14 cellular contexts compared by ENCODE assay signal in the genomic region with DNA sequence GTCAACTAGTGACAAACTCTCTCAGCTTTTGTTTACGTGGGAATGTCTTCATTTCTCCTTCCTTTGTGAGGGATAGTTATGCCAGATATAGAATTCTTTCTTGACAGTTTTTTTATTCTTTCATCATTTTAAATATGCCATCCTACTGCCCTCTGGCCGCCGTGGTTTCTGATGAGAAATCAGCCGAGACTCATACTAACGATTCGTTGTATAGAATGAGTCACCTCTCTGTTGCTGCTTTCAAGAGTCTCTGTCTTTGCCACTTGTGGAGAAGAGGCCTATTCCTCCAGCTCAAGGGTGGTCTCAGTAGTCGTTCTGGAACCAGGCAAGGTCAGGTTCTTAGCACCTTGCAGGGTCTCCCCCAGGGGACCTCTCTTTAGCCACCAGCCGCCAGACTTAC. TPM values are rescaled to one million over a fixed set of nuclear protein-coding genes. Genes with fewer than 3 reads are reported as not detected.
DNase-seq lines count a peak whose midpoint lies in the region; ATAC-seq and TF ChIP-seq lines count a peak whose summit lies in the region.
"Had no signal": no experiment of that assay in that cellular context is flagged by ENCODE, and none has a peak within 500 bp of the region (broad histone marks: within the 10 kb centered on the region; RNA-seq: fewer than 3 reads in every experiment).

No MANE protein-coding gene starts in this region.

- peak overlapping the region; percentile 21 for H3K27ac Mint-ChIP-seq in activated T-cell treated with anti-CD3 and anti-CD28 coated beads, Interleukin-2, amount 50 U/mL, for 72 hours
- H3K27ac Mint-ChIP-seq in stimulated activated naive CD8-positive, alpha-beta T cell treated with anti-CD3 and anti-CD28 coated beads, Interleukin-15, amount 100 ng/mL, for 72 hours = no peak overlapping the region

- H3K9me3 ChIP-seq in PC-3 (ENCODE audit: low read length) = no peaks in the 10 kb centered on the region
- no peaks in the 10 kb centered on the region for H3K9me3 ChIP-seq in SJCRH30 (replicated peaks)
- H3K9me3 ChIP-seq: heart left ventricle, upper lobe of right lung had no signal

- no TSS peak for BruUV-seq in PC-3 (replicated peaks; lab: Mats Ljungman, UMichigan)

- peaks cover 22% of the 10 kb centered on the region for H3K4me1 Mint-ChIP-seq in activated T-cell treated with anti-CD3 and anti-CD28 coated beads, Interleukin-2, amount 50 U/mL, for 72 hours (ENCODE audit: low read depth)
- peaks cover 12% of the 10 kb centered on the region for H3K4me1 Mint-ChIP-seq in stimulated activated naive CD8-positive, alpha-beta T cell treated with anti-CD3 and anti-CD28 coated beads, Interleukin-15, amount 100 ng/mL, for 72 hours

- no peaks in the 10 kb centered on the region for H3K9me2 ChIP-seq in PC-3 (replicated peaks; ENCODE audit: low read length)

- CTCF ChIA-PET in PC-3 (lab: Charles Lee) = no interaction called here

- peak; percentile 68 to 71 for ATAC-seq in activated T-cell treated with anti-CD3 and anti-CD28 coated beads, Interleukin-2, amount 50 U/mL, for 72 hours (replicated peaks in 1 of 2)
- ATAC-seq in PC-3 (peak; percentile 82), sciatic nerve (no peak)
- ATAC-seq in stimulated activated naive CD8-positive, alpha-beta T cell treated with anti-CD3 and anti-CD28 coated beads, Interleukin-15, amount 100 ng/mL, for 72 hours = peak; percentile 78
- ATAC-seq: heart left ventricle, upper lobe of right lung had no signal

- H3K27me3 Mint-ChIP-seq in activated T-cell treated with anti-CD3 and anti-CD28 coated beads, Interleukin-2, amount 50 U/mL, for 72 hours (ENCODE audit: low read depth) = peaks cover 23% of the 10 kb centered on the region
- H3K27me3 Mint-ChIP-seq in stimulated activated naive CD8-positive, alpha-beta T cell treated with anti-CD3 and anti-CD28 coated beads, Interleukin-15, amount 100 ng/mL, for 72 hours = peaks cover 37% of the 10 kb centered on the region

- no peaks in the 10 kb centered on the region for H4K20me1 ChIP-seq in PC-3 (ENCODE audit: low read length)

- no peak overlapping the region for H3K9ac ChIP-seq in PC-3 (ENCODE audit: low read length)

- H3K36me3 Mint-ChIP-seq in activated T-cell treated with anti-CD3 and anti-CD28 coated beads, Interleukin-2, amount 50 U/mL, for 72 hours (ENCODE audit: insufficient read depth in 2 of 2) = no peaks in the 10 kb centered on the region

- H3K9me3 Mint-ChIP-seq in activated T-cell treated with anti-CD3 and anti-CD28 coated beads, Interleukin-2, amount 50 U/mL, for 72 hours = no peaks in the 10 kb centered on the region
- no peaks in the 10 kb centered on the region for H3K9me3 Mint-ChIP-seq in stimulated activated naive CD8-positive, alpha-beta T cell treated with anti-CD3 and anti-CD28 coated beads, Interleukin-15, amount 100 ng/mL, for 72 hours

- peak overlapping the region in 1 of 2 donors; percentile 34 for H3K4me3 Mint-ChIP-seq in activated T-cell treated with anti-CD3 and anti-CD28 coated beads, Interleukin-2, amount 50 U/mL, for 72 hours
- peak overlapping the region in 1 of 2 donors; percentile 3 for H3K4me3 Mint-ChIP-seq in stimulated activated naive CD8-positive, alpha-beta T cell treated with anti-CD3 and anti-CD28 coated beads, Interleukin-15, amount 100 ng/mL, for 72 hours

- H3K4me1 ChIP-seq in PC-3 (ENCODE audit: insufficient read depth, low read length) (peaks cover 11% of the 10 kb centered on the region), SJCRH30 (peaks cover 21% of the 10 kb centered on the region)

- H3F3A ChIP-seq in PC-3 (ENCODE audit: low read length, unreplicated experiment) = no peaks in the 10 kb centered on the region

- H3K27me3 ChIP-seq in PC-3 (ENCODE audit: low read length) = no peaks in the 10 kb centered on the region
- H3K27me3 ChIP-seq in SJCRH30 = no peaks in the 10 kb centered on the region

- intact Hi-C loops in PC-3 (cut with micrococcal nuclease) = no loop called here
- intact Hi-C loops in sciatic nerve (cut with DNase I) = no loop called here

- H2AFZ ChIP-seq in PC-3 (ENCODE audit: low read length) = no peak overlapping the region

- H3K4me3 ChIP-seq in PC-3 (ENCODE audit: low read length) (no peak overlapping the region), choroid plexus epithelial cell (ENCODE audit: low read depth, low read length) (no peak overlapping the region), SJCRH30 (no peak overlapping the region)
- H3K4me3 ChIP-seq: heart left ventricle, upper lobe of right lung had no signal

- POLR2A ChIA-PET in PC-3 (lab: Charles Lee; ENCODE audit: unreplicated experiment) = no interaction called here

- no peak overlapping the region for H3K27ac ChIP-seq in PC-3 (ENCODE audit: low read length)
- H3K27ac ChIP-seq in SJCRH30 = no peak overlapping the region
- H3K27ac ChIP-seq: heart left ventricle, upper lobe of right lung, WERI-Rb-1 had no signal

- peak; percentile 27 to 39 for DNase-seq in activated T-cell treated with anti-CD3 and anti-CD28 coated beads, Interleukin-2, amount 50 U/mL, for 72 hours
- DNase-seq in activated T-cell treated with anti-CD3 and anti-CD28 coated beads, Interleukin-2, amount 50 U/mL, for 1 hour = no peak
- DNase-seq in PC-3 (peak; percentile 62), choroid plexus epithelial cell (ENCODE audit: low read depth) (peak; percentile 54), dedifferentiated amniotic fluid mesenchymal stem cell (ENCODE audit: extremely low spot score) (no peak), sciatic nerve (ENCODE audit: low spot score) (no peak), SJCRH30 (no peak)
- peak in 1 of 2 donors; percentile 31 for DNase-seq in stimulated activated naive CD8-positive, alpha-beta T cell treated with anti-CD3 and anti-CD28 coated beads, Interleukin-15, amount 100 ng/mL, for 72 hours
- DNase-seq: DND-41, NCI-H187 treated with DMSO at 0.1 percent for 48 hours, NCI-H774, upper lobe of right lung, WERI-Rb-1 had no signal

- H3K36me3 ChIP-seq in PC-3 (ENCODE audit: low read depth, low read length) = no peaks in the 10 kb centered on the region
- no peaks in the 10 kb centered on the region for H3K36me3 ChIP-seq in SJCRH30
- H3K36me3 ChIP-seq: heart left ventricle, upper lobe of right lung had no signal

- 0 out of 2 replicates have a peak overlapping the region, but pooled peaks have one; percentile 9 for H3K4me2 ChIP-seq in PC-3 (ENCODE audit: low read length)

- no peak for TF ChIP-seq CTCF in PC-3 (conservative IDR thresholded peaks at IDR 0.05; ENCODE audit: low read depth, low read length)
- no peak for TF ChIP-seq CTCF in choroid plexus epithelial cell (conservative IDR thresholded peaks at IDR 0.05; ENCODE audit: low read depth, low read length)

- H3K79me2 ChIP-seq in PC-3 (ENCODE audit: low read length) = no peaks in the 10 kb centered on the region

RNA-seq across cellular contexts. Expression of a gene that starts 8.0 kb away (rescaled TPM):
- total RNA-seq in activated T-cell treated with anti-CD3 and anti-CD28 coated beads, Interleukin-2, amount 50 U/mL, for 72 hours = under 1 TPM; 0.29 to 0.42 TPM
- total RNA-seq in PC-3 (2014; rRNA removed) (0.66 and 1.2 TPM in 2 replicates), sciatic nerve (16.7 TPM)
- 3.5 and 4.5 TPM in 2 replicates for total RNA-seq in SJCRH30 (2014; rRNA removed; shearing (Covaris generic))

RNA-seq across cellular contexts. Expression of a gene that starts 33.4 kb away (rescaled TPM):
- total RNA-seq in activated T-cell treated with anti-CD3 and anti-CD28 coated beads, Interleukin-2, amount 50 U/mL, for 72 hours = not detected
- total RNA-seq in PC-3 (2014; rRNA removed) (not detected in 2 replicates), sciatic nerve (2.8 TPM)
- total RNA-seq in SJCRH30 (2014; rRNA removed; shearing (Covaris generic)) = 0.35 and 0.67 TPM in 2 replicates
- total RNA-seq: heart left ventricle, upper lobe of right lung had no signal

Comparison
In these comparisons a context has a peak if more than half of its experiments do, and no peak if none do; other contexts are left out.
1. DNase-seq: peak in activated T-cell treated with anti-CD3 and anti-CD28 coated beads, Interleukin-2, amount 50 U/mL, for 72 hours (2 of 2), PC-3 (single experiment) and choroid plexus epithelial cell (single experiment); none in activated T-cell treated with anti-CD3 and anti-CD28 coated beads, Interleukin-2, amount 50 U/mL, for 1 hour (single experiment), dedifferentiated amniotic fluid mesenchymal stem cell (single experiment), sciatic nerve (single experiment) and SJCRH30 (0 of 2).